9 cellular contexts compared by ENCODE assay signal in genomic region chr3:75192065-75192658, GRCh38.
DNase-seq lines count a peak whose midpoint lies in the region; ATAC-seq, FAIRE-seq and TF ChIP-seq lines count a peak whose summit lies in the region.
"Had no signal": no experiment of that assay in that cellular context is flagged by ENCODE, and none has a peak within 500 bp of the region (broad histone marks: within the 10 kb centered on the region; RNA-seq: fewer than 3 reads in every experiment).

No MANE protein-coding gene starts in this region.

- H3K4me3 ChIP-seq in AG09309 (ENCODE audit: control insufficient read depth, low read depth, low read length) = no peak overlapping the region

- DNase-seq in AG09309 (ENCODE audit: low read depth) (peak; percentile 2), GM12891 (ENCODE audit: insufficient read length, low spot score) (no peak), RWPE1 (ENCODE audit: low spot score) (peak; percentile 2), iris pigment epithelial cell (ENCODE audit: low read depth) (peak; percentile 22), GOT3 (lab: John Stamatoyannopoulos, UW) (no peak)
- peak; percentile 28 for DNase-seq in activated naive CD8-positive, alpha-beta T cell treated with anti-CD3 and anti-CD28 coated beads for 36 hours
- DNase-seq in stimulated activated CD4-positive, alpha-beta T cell treated with anti-CD3 and anti-CD28 coated beads, TNF-alpha, amount 100 ng/mL, for 48 hours (ENCODE audit: low read depth in 3 of 3) = peak in 2 of 3 donors; percentile 21 to 41

- ATAC-seq in HG03196 (IDR thresholded peaks at IDR 0.05; ENCODE audit: unreplicated experiment) = peak; percentile 61

- POLR2A ChIA-PET in RWPE1 (lab: Yijun Ruan, JAX; ENCODE audit: low non-redundant PET) = no interaction called here

- CTCF ChIA-PET in RWPE1 (lab: Yijun Ruan, JAX) = interaction anchor here (0.6 to 1.1 kb wide), 4 partner anchors 18 to 1225 kb away, joined by 3 to 4 read pairs (median 3); no protein-coding TSS in a partner anchor

- TF ChIP-seq CTCF in AG09309 (IDR thresholded peaks at IDR 0.05; ENCODE audit: control insufficient read depth, insufficient read depth, low read depth, low read length, missing control alignments) (peak; percentile 87), RWPE1 (conservative IDR thresholded peaks at IDR 0.05; ENCODE audit: low read depth) (peak; percentile 89)

- H3K36me3 Mint-ChIP-seq in activated naive CD8-positive, alpha-beta T cell treated with anti-CD3 and anti-CD28 coated beads for 36 hours = no peaks in the 10 kb centered on the region
- H3K36me3 Mint-ChIP-seq: IgD-negative memory B cell had no signal

- H3K27ac ChIP-seq in RWPE1 = no peak overlapping the region

- no peak overlapping the region for H3K27ac Mint-ChIP-seq in activated naive CD8-positive, alpha-beta T cell treated with anti-CD3 and anti-CD28 coated beads for 36 hours
- H3K27ac Mint-ChIP-seq: IgD-negative memory B cell had no signal

- peaks cover 13% of the 10 kb centered on the region for H3K27me3 Mint-ChIP-seq in activated naive CD8-positive, alpha-beta T cell treated with anti-CD3 and anti-CD28 coated beads for 36 hours
- H3K27me3 Mint-ChIP-seq: IgD-negative memory B cell had no signal

- H3K4me3 Mint-ChIP-seq in activated naive CD8-positive, alpha-beta T cell treated with anti-CD3 and anti-CD28 coated beads for 36 hours = no peak overlapping the region
- H3K4me3 Mint-ChIP-seq: IgD-negative memory B cell had no signal

- no peak for TF ChIP-seq POLR2A in GM12891 (IDR thresholded peaks at IDR 0.05; ENCODE audit: low read depth, low read length)

- no peaks in the 10 kb centered on the region for H3K9me3 Mint-ChIP-seq in activated naive CD8-positive, alpha-beta T cell treated with anti-CD3 and anti-CD28 coated beads for 36 hours

- H3K4me1 Mint-ChIP-seq in activated naive CD8-positive, alpha-beta T cell treated with anti-CD3 and anti-CD28 coated beads for 36 hours = no peaks in the 10 kb centered on the region
- H3K4me1 Mint-ChIP-seq: IgD-negative memory B cell had no signal

- peak; percentile 77 for FAIRE-seq in GM12891 (lab: Jason Lieb, UNC)

TF ChIP-seq in GM12891, 5 proteins besides CTCF, POLR2A, EP300 and RAD21:
- TF ChIP-seq PAX5 (IDR thresholded peaks at IDR 0.05; ENCODE audit: insufficient read depth, low read length, severe bottlenecking) = no peak
- TF ChIP-seq POU2F2 (IDR thresholded peaks at IDR 0.05; ENCODE audit: low read depth, low read length) = no peak
- no peak for TF ChIP-seq SPI1 (IDR thresholded peaks at IDR 0.05; ENCODE audit: low read depth, low read length)
- no peak for TF ChIP-seq TAF1 (IDR thresholded peaks at IDR 0.05; ENCODE audit: low read depth, low read length)
- no peak for TF ChIP-seq POLR2AphosphoS5 (IDR thresholded peaks at IDR 0.05; ENCODE audit: low read depth, low read length)

Comparison
In these comparisons a context has a peak if more than half of its experiments do, and no peak if none do; other contexts are left out.
1. DNase-seq: peak in AG09309 (single experiment), RWPE1 (single experiment), activated naive CD8-positive, alpha-beta T cell treated with anti-CD3 and anti-CD28 coated beads for 36 hours (single experiment), iris pigment epithelial cell (single experiment) and stimulated activated CD4-positive, alpha-beta T cell treated with anti-CD3 and anti-CD28 coated beads, TNF-alpha, amount 100 ng/mL, for 48 hours (2 of 3); none in GM12891 (single experiment) and GOT3 (single experiment).